26 cellular contexts compared by ENCODE assay signal in genomic region chr4:76569225-76569624, GRCh38.
DNase-seq lines count a peak whose midpoint lies in the region; TF ChIP-seq lines count a peak whose summit lies in the region.
"Had no signal": no experiment of that assay in that cellular context is flagged by ENCODE, and none has a peak within 500 bp of the region (broad histone marks: within the 10 kb centered on the region; RNA-seq: fewer than 3 reads in every experiment).

No MANE protein-coding gene starts in this region.

- no peak overlapping the region for H2AFZ ChIP-seq in mesenchymal stem cell (ENCODE audit: low read depth, low read length)

- H3K4me2 ChIP-seq in mesenchymal stem cell (ENCODE audit: low read length, poor library complexity, severe bottlenecking) = no peak overlapping the region

- CTCF ChIA-PET in GM10248 (lab: Yijun Ruan, JAX) = no interaction called here

- H3K4ac ChIP-seq in mesenchymal stem cell (ENCODE audit: low read depth in 1 of 2, low read length in 2 of 2) = no peak overlapping the region

- no peak overlapping the region for H3K18ac ChIP-seq in mesenchymal stem cell (ENCODE audit: low read depth in 1 of 2, low read length in 2 of 2)

- H3K4me3 ChIP-seq in mesenchymal stem cell (ENCODE audit: insufficient read depth in 1 of 2, low read depth in 1 of 2, low read length in 2 of 2) (no peak overlapping the region), suprapubic skin (no peak overlapping the region), H7 (ENCODE audit: insufficient read depth, low read depth, low read length) (no peak overlapping the region)
- H3K4me3 ChIP-seq: Peyer's patch, SJCRH30 had no signal

- H3K23ac ChIP-seq in mesenchymal stem cell (ENCODE audit: low read length in 2 of 2) = no peak overlapping the region

- H3K27ac ChIP-seq in mesenchymal stem cell (ENCODE audit: low read length, poor library complexity, severe bottlenecking) (no peak overlapping the region), suprapubic skin (peak overlapping the region; percentile 10)
- H3K27ac ChIP-seq: neutrophil, Peyer's patch, SJCRH30 had no signal

- no peak for TF ChIP-seq POLR2A in suprapubic skin (IDR thresholded peaks at IDR 0.05)

- peak overlapping the region in 1 of 2 experiments; percentile 32 for H2BK12ac ChIP-seq in mesenchymal stem cell (ENCODE audit: low read length in 2 of 2)

- DNase-seq in NOMO-1 treated with DMSO at 0.1 percent for 48 hours (lab: John Stamatoyannopoulos, UW; ENCODE audit: unreplicated experiment) = peak; percentile 30
- DNase-seq in NOMO-1 treated with dmso at 0.1 percent for 144 hours (lab: John Stamatoyannopoulos, UW; ENCODE audit: unreplicated experiment) = no peak
- peak; percentile 24 for DNase-seq in SKM-1 treated with dmso at 0.1 percent for 144 hours (lab: John Stamatoyannopoulos, UW; ENCODE audit: unreplicated experiment)
- no peak for DNase-seq in mesenchymal stem cell
- DNase-seq in suprapubic skin (ENCODE audit: low spot score in 2 of 2) = no peak
- DNase-seq in effector CD4-positive, alpha-beta T cell = no peak
- no peak for DNase-seq in GM10248 (ENCODE audit: extremely low spot score)
- no peak for DNase-seq in H7
- DNase-seq: 8988T; activated CD4-positive, alpha-beta T cell treated with anti-CD3 and anti-CD28 coated beads, Interleukin-2, amount 10 ng/mL, durations not matched to agents 7 days and 5 days; activated CD8-positive, alpha-beta memory T cell treated with anti-CD3 and anti-CD28 coated beads, Interleukin-2, amount 10 ng/mL, durations not matched to agents 7 days and 5 days; activated naive CD4-positive, alpha-beta T cell treated with anti-CD3 and anti-CD28 coated beads, Interleukin-2, amount 50 U/mL, for 16 hours; BE2C; dermis blood vessel endothelial cell; Karpas-422; NCI-H1092 treated with DMSO at 0.1 percent for 48 hours; NCI-H2081; NCI-H446 treated with DMSO at 0.1 percent for 48 hours; Peyer's patch; retina; SJCRH30; stimulated activated CD4-positive, alpha-beta T cell treated with anti-CD3 and anti-CD28 coated beads, Interleukin-4, amount 100 ng/mL, for 24 hours; stimulated activated naive CD8-positive, alpha-beta T cell treated with anti-CD3 and anti-CD28 coated beads, Interleukin-15, amount 100 ng/mL, for 72 hours; T-helper 2 cell; trophoblast cell had no signal

- H2BK15ac ChIP-seq in mesenchymal stem cell (ENCODE audit: low read depth, poor library complexity, severe bottlenecking) = peak overlapping the region; percentile 60

- TF ChIP-seq CTCF in suprapubic skin (IDR thresholded peaks at IDR 0.05) = no peak
- no peak for TF ChIP-seq CTCF in GM10248 (IDR thresholded peaks at IDR 0.05; ENCODE audit: control extremely low read depth, extremely low read depth, low read depth, missing control alignments)

- peak overlapping the region; percentile 74 for H2AK5ac ChIP-seq in mesenchymal stem cell (ENCODE audit: low read length, severe bottlenecking)

- WGBS in mesenchymal stem cell = 81% methylated on average over 3 of the region's 3 CpGs
- WGBS in suprapubic skin = 77% methylated on average over 3 of the region's 3 CpGs

- H2BK5ac ChIP-seq in mesenchymal stem cell (ENCODE audit: low read depth, low read length, poor library complexity, severe bottlenecking) = no peak overlapping the region

- no peak for TF ChIP-seq EP300 in suprapubic skin (IDR thresholded peaks at IDR 0.05)

- H3K9me3 ChIP-seq in mesenchymal stem cell (ENCODE audit: control insufficient read depth, low read length) (no peaks in the 10 kb centered on the region), suprapubic skin (no peaks in the 10 kb centered on the region)
- H3K9me3 ChIP-seq: BE2C, neutrophil, Peyer's patch, SJCRH30 had no signal

- H3K36me3 ChIP-seq in mesenchymal stem cell (ENCODE audit: control insufficient read depth in 1 of 2, insufficient read depth in 2 of 2, low read depth in 1 of 2, low read length in 2 of 2) (no peaks in the 10 kb centered on the region), suprapubic skin (no peaks in the 10 kb centered on the region), H7 (replicated peaks; ENCODE audit: control insufficient read depth, insufficient read depth, low read length) (no peaks in the 10 kb centered on the region)
- H3K36me3 ChIP-seq: BE2C, neutrophil, Peyer's patch, SJCRH30 had no signal

- no peak overlapping the region for H2BK120ac ChIP-seq in mesenchymal stem cell (ENCODE audit: low read depth, low read length)

- no peak overlapping the region for H4K8ac ChIP-seq in mesenchymal stem cell (ENCODE audit: low read length)

- POLR2A ChIA-PET in GM10248 (lab: Yijun Ruan, JAX) = no interaction called here

- no peaks in the 10 kb centered on the region for H3K79me1 ChIP-seq in mesenchymal stem cell (replicated peaks; ENCODE audit: low read length, poor library complexity, severe bottlenecking)

- no peak overlapping the region for H3K14ac ChIP-seq in mesenchymal stem cell (ENCODE audit: low read length in 2 of 2)

- H3K27me3 ChIP-seq in mesenchymal stem cell (ENCODE audit: control insufficient read depth in 1 of 2, insufficient read depth in 1 of 2, low read length in 2 of 2) = no peaks in the 10 kb centered on the region
- no peaks in the 10 kb centered on the region for H3K27me3 ChIP-seq in suprapubic skin
- H3K27me3 ChIP-seq in H7 (ENCODE audit: control insufficient read depth, insufficient read depth, low read length) = no peaks in the 10 kb centered on the region
- H3K27me3 ChIP-seq: BE2C, neutrophil, Peyer's patch, SJCRH30 had no signal

- H3K4me1 ChIP-seq in mesenchymal stem cell (ENCODE audit: control insufficient read depth, insufficient read depth, low read depth, low read length) (peaks cover 12% of the 10 kb centered on the region), suprapubic skin (peaks cover 2% of the 10 kb centered on the region)
- H3K4me1 ChIP-seq: Peyer's patch had no signal

- no peak overlapping the region for H4K91ac ChIP-seq in mesenchymal stem cell (ENCODE audit: low read length)

- H3K9ac ChIP-seq in mesenchymal stem cell (ENCODE audit: low read length) = no peak overlapping the region

Comparison
In these comparisons a context has a peak if more than half of its experiments do, and no peak if none do; other contexts are left out.
1. DNase-seq: peak in NOMO-1 treated with DMSO at 0.1 percent for 48 hours (single experiment) and SKM-1 treated with dmso at 0.1 percent for 144 hours (single experiment); none in NOMO-1 treated with dmso at 0.1 percent for 144 hours (single experiment), mesenchymal stem cell (single experiment), suprapubic skin (0 of 2), effector CD4-positive, alpha-beta T cell (single experiment), GM10248 (single experiment) and H7 (single experiment).